ENCODE assay signal across 10 cellular contexts in the genomic region with DNA sequence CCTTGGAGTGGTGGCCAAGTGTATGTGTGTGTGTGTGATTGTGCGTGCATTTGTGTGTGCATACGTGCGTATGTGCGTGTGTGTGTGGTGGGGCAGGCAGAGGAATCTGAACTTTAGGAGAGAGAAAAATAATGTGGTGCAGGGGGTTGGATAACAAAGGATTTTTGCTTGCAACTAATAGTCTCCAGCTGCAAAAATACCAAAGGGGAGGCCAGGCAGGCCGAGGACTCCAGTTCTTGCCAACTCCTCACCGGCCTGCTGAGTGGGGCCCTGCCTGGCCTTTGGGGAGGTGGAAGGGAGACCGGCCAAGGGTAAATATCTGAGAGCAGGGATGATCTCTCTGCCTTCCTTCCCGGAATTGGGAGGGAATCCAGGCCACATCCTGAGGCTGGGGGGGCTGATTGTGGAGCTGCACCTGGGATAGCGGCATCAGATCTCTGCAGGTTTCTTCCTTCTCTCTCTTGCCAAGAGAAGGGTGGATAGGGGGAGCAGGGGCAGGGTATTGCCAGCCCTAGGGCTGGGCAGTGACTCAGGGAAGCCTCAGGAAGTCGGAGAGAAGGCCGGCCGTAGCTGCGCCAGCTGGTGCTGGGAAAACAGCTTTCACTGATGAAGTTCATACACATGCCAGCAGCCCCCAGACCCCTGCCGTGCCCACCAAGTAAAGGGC. TPM values are rescaled to one million over a fixed set of nuclear protein-coding genes. Genes with fewer than 3 reads are reported as not detected.
A peak's percentile ranks its signal among the peaks of the same experiment; 100 is the strongest.
DNase-seq lines count a peak whose midpoint lies in the region; ATAC-seq and TF ChIP-seq lines count a peak whose summit lies in the region.
"Had no signal": no experiment of that assay in that cellular context is flagged by ENCODE, and none has a peak within 500 bp of the region (broad histone marks: within the 10 kb centered on the region; RNA-seq: fewer than 3 reads in every experiment).

No MANE protein-coding gene starts in this region.

- DNase-seq in ACHN (peak; percentile 35), NCI-H69 (lab: John Stamatoyannopoulos, UW) (peak; percentile 91), epidermal melanocyte (ENCODE audit: insufficient read length, low spot score) (peak; percentile 76), myocyte (ENCODE audit: low read depth) (peak; percentile 75), middle frontal gyrus (ENCODE audit: extremely low spot score, low spot score) (no peak), neural progenitor cell (ENCODE audit: low spot score) (no peak), SIG-M5 treated with dmso at 0.1 percent for 504 hours (lab: John Stamatoyannopoulos, UW; ENCODE audit: unreplicated experiment) (no peak)
- DNase-seq: activated CD8-positive, alpha-beta memory T cell treated with anti-CD3 and anti-CD28 coated beads, Interleukin-2, amount 50 U/mL, for 48 hours had no signal

- H4K20me1 ChIP-seq in neural progenitor cell (ENCODE audit: low read depth), result peaks cover 45% of the 10 kb centered on the region

- H3K9me3 Mint-ChIP-seq in neural progenitor cell, result no peaks in the 10 kb centered on the region

- in situ Hi-C loops in ACHN (cut with HindIII; ENCODE audit: low pct_ligation_motif_present, low pct_unique_long_range_greater_than_20kb, low sequenced_read_pairs), result no loop called here

- no peak for TF ChIP-seq CTCF in neural progenitor cell (IDR thresholded peaks at IDR 0.05)

- no peak overlapping the region for H3K27ac ChIP-seq in neural progenitor cell
- H3K27ac ChIP-seq: C4-2B had no signal

- H3K9me3 ChIP-seq in neural progenitor cell (ENCODE audit: low read depth), result no peaks in the 10 kb centered on the region

- H3K4me3 Mint-ChIP-seq in neural progenitor cell, result no peak overlapping the region

- H3K36me3 ChIP-seq in neural progenitor cell, result no peaks in the 10 kb centered on the region

- H3K4me2 ChIP-seq in neural progenitor cell, result no peak overlapping the region

- no peaks in the 10 kb centered on the region for H3F3A ChIP-seq in neural progenitor cell (ENCODE audit: low read depth)

- H3K36me3 Mint-ChIP-seq in neural progenitor cell, result peaks cover 31% of the 10 kb centered on the region

- H3K4me1 ChIP-seq in neural progenitor cell, result no peaks in the 10 kb centered on the region

- peaks cover 2% of the 10 kb centered on the region for H3K27me3 Mint-ChIP-seq in neural progenitor cell (ENCODE audit: insufficient read depth, low read depth)

- H3K79me2 ChIP-seq in neural progenitor cell (ENCODE audit: low read depth), result no peaks in the 10 kb centered on the region

- H3K27me3 ChIP-seq in neural progenitor cell, result no peaks in the 10 kb centered on the region

- ATAC-seq in HG03460 (IDR thresholded peaks at IDR 0.05; ENCODE audit: unreplicated experiment), result no peak

- no peak overlapping the region for H3K4me3 ChIP-seq in neural progenitor cell

- H2AFZ ChIP-seq in neural progenitor cell (replicated peaks), result no peak overlapping the region

- peaks cover 20% of the 10 kb centered on the region for H3K4me1 Mint-ChIP-seq in neural progenitor cell

- no peak overlapping the region for H3K27ac Mint-ChIP-seq in neural progenitor cell

- no peak overlapping the region for H3K9ac ChIP-seq in neural progenitor cell

RNA-seq across cellular contexts. Expression of a gene that starts 4.5 kb away (rescaled TPM):
- total RNA-seq in myocyte (not detected in 2 replicates), neural progenitor cell (ENCODE audit: low replicate concordance) (not detected in 2 replicates)
- polyA plus RNA-seq in myocyte (2012), result 0.77 TPM

RNA-seq across cellular contexts. Expression of a gene that starts 23.6 kb away (rescaled TPM):
- 40.0 and 53.8 TPM in 2 replicates for total RNA-seq in myocyte
- polyA plus RNA-seq in myocyte (2012), result 703 TPM
- 13.9 and 31.9 TPM in 2 replicates for total RNA-seq in neural progenitor cell (ENCODE audit: low replicate concordance)

RNA-seq across cellular contexts. Expression of a gene that starts 40.7 kb away (rescaled TPM):
- 51.1 and 59.4 TPM in 2 replicates for total RNA-seq in myocyte
- polyA plus RNA-seq in myocyte (2012), result 66.7 TPM
- total RNA-seq in neural progenitor cell (ENCODE audit: low replicate concordance), result 12.9 and 21.6 TPM in 2 replicates

Comparison
In these comparisons a context has a peak if more than half of its experiments do, and no peak if none do; other contexts are left out.
1. DNase-seq: peak in ACHN (single experiment), NCI-H69 (single experiment), epidermal melanocyte (single experiment) and myocyte (single experiment); none in middle frontal gyrus (single experiment), neural progenitor cell (single experiment) and SIG-M5 treated with dmso at 0.1 percent for 504 hours (single experiment).